1 cellular context compared by ENCODE assay signal in the genomic region with DNA sequence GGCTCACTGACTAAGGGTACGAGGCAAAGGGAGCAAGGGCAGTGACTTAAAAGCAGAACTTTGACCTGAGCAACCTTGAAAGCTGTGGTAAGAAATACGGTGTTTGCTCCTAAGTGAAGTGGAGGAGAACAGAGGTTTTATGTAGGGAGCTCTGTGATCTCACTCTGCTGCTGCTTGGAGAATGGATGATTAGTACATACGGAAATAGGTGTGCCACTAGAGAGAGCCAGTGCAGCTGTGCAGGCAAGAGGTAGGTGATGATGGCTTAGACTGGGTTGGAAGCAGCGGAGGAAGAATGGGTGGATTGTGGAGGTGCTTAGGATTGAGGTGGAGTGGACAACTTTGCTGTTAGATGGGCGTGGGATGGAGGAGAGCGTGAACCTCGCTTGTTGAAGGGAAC.
TF ChIP-seq lines count a peak whose summit lies in the region.

No MANE protein-coding gene starts in this region.

TF ChIP-seq in HEK293, 187 proteins besides CTCF, POLR2A, EP300 and RAD21 (continued from another document):
- TF ChIP-seq, protein P1, sequence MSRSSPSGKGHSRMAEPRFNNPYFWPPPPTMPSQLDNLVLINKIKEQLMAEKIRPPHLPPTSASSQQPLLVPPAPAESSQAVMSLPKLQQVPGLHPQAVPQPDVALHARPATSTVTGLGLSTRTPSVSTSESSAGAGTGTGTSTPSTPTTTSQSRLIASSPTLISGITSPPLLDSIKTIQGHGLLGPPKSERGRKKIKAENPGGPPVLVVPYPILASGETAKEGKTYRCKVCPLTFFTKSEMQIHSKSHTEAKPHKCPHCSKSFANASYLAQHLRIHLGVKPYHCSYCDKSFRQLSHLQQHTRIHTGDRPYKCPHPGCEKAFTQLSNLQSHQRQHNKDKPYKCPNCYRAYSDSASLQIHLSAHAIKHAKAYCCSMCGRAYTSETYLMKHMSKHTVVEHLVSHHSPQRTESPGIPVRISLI (tag by site-specific recombination; IDR thresholded peaks at IDR 0.05) = no peak
